In genomic region chr4:178320003-178320402, GRCh38 we compare ENCODE assay signal across 27 cellular contexts.
"Had no signal": no experiment of that assay in that cellular context is flagged by ENCODE, and none has a peak within 500 bp of the region (broad histone marks: within the 10 kb centered on the region; RNA-seq: fewer than 3 reads in every experiment).

No MANE protein-coding gene starts in this region.

- ATAC-seq: stimulated activated effector memory CD8-positive, alpha-beta T cell treated with anti-CD3 and anti-CD28 coated beads, Interleukin-12 subunit alpha, Interleukin-12 subunit beta, amount 100 ng/mL, for 72 hours; stimulated activated memory B cell treated with anti-CD40 and anti-IgM and Interleukin-4, amounts not matched to agents 10 μg/mL and 1 μg/mL and 100 μg/mL, for 72 hours; stimulated activated naive B cell treated with anti-CD40 and anti-IgM and Interleukin-4, amounts not matched to agents 10 μg/mL and 1 μg/mL and 100 μg/mL, for 72 hours; stimulated activated naive CD8-positive, alpha-beta T cell treated with anti-CD3 and anti-CD28 coated beads, Interleukin-15, amount 100 ng/mL, for 72 hours; stimulated activated naive CD8-positive, alpha-beta T cell treated with anti-CD3 and anti-CD28 coated beads, Interleukin-15, Interleukin-2, amounts not matched to agents 100 U/mL and 50 U/mL, for 24 hours; upper lobe of right lung had no signal

- H3K4me3 ChIP-seq: stomach, suprapubic skin, testis, thoracic aorta, thyroid gland, tibial artery, tibial nerve, transverse colon, upper lobe of left lung, upper lobe of right lung, uterus, vagina had no signal

- FAIRE-seq: urothelium cell line had no signal

- DNase-seq: stimulated activated CD4-positive, alpha-beta T cell treated with anti-CD3 and anti-CD28 coated beads, Interleukin-2, amount 100 ng/mL, for 48 hours; stimulated activated CD4-positive, alpha-beta T cell treated with anti-CD3 and anti-CD28 coated beads, Interleukin-4, amount 100 ng/mL, for 1 hour; stimulated activated CD4-positive, alpha-beta T cell treated with anti-CD3 and anti-CD28 coated beads, Interleukin-4, amount 100 ng/mL, for 24 hours; stimulated activated CD4-positive, alpha-beta T cell treated with anti-CD3 and anti-CD28 coated beads, Interleukin-4, amount 100 ng/mL, for 4 hours; stimulated activated CD8-positive, alpha-beta memory T cell treated with anti-CD3 and anti-CD28 coated beads, Interleukin-4, amount 100 ng/mL, for 48 hours; stimulated activated naive B cell treated with anti-CD40 and anti-IgM and Interleukin-4, amounts not matched to agents 10 μg/mL and 1 μg/mL and 100 μg/mL, for 72 hours; stimulated activated naive CD4-positive, alpha-beta T cell; stimulated activated naive CD4-positive, alpha-beta T cell treated with Interleukin-2 at 50 U/mL for 16 hours; stimulated activated naive CD8-positive, alpha-beta T cell treated with anti-CD3 and anti-CD28 coated beads, Interleukin-15, amount 100 ng/mL, for 72 hours; stimulated activated naive CD8-positive, alpha-beta T cell treated with anti-CD3 and anti-CD28 coated beads, Interleukin-15, Interleukin-2, amounts not matched to agents 100 U/mL and 50 U/mL, for 24 hours; stomach; substantia nigra; testis; thyroid gland; tibial artery; transverse colon; trophoblast cell; upper lobe of left lung; upper lobe of right lung; uterus had no signal

- H3K27ac ChIP-seq: stomach, suprapubic skin, testis, thoracic aorta, thyroid gland, tibial artery, tibial nerve, transverse colon, upper lobe of left lung, upper lobe of right lung, uterus, vagina had no signal

- H3K9me3 ChIP-seq: testis, thyroid gland, uterus, vagina had no signal

- H3K4me1 ChIP-seq: stomach, suprapubic skin, testis, thyroid gland, tibial artery, tibial nerve, upper lobe of left lung, upper lobe of right lung, uterus, vagina had no signal

- H3K27me3 ChIP-seq: stomach, suprapubic skin, testis, thyroid gland, tibial artery, tibial nerve, transverse colon, upper lobe of left lung, upper lobe of right lung, uterus, vagina had no signal

- H3K36me3 ChIP-seq: stomach, suprapubic skin, thoracic aorta, thyroid gland, tibial artery, tibial nerve, transverse colon, upper lobe of left lung, upper lobe of right lung, uterus, vagina had no signal
